In the genomic region with DNA sequence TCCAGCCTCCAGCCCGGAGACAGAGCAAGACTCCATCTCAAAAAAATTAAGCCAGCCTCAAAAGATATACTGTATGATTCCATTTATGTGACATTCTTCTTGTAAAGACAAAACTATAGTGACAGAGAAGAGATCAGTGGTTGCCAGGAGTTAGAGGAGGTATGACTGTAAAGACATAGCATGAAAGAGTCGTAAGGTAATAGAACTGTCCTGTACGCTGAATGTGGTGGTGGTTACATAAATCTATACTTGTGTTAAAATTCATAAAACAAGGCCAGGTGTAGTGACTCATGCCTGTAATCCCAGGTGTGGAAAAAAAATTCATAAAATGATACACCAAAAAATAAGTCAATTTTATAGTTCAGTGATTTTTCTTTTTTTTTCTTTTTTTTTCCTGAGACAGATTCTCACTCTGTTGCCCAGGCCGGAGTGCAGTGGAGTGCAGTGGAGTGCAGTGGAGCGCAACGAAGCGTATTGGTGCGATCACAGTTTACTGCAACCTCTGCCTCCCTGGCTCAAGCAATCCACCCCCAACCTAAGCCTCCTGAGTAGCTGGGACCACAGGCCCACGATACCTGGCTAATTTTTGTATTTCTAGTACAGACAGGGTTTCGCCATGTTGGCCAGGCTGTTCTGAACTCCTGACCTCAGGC, we compare ENCODE assay signal across 14 cellular contexts.
DNase-seq lines count a peak whose midpoint lies in the region; ATAC-seq and TF ChIP-seq lines count a peak whose summit lies in the region.
"Had no signal": no experiment of that assay in that cellular context is flagged by ENCODE, and none has a peak within 500 bp of the region (broad histone marks: within the 10 kb centered on the region; RNA-seq: fewer than 3 reads in every experiment).

No MANE protein-coding gene starts in this region.

- no peaks in the 10 kb centered on the region for H3K9me2 ChIP-seq in SU-DHL-6 (replicated peaks; ENCODE audit: insufficient read depth, low read length)

- no peak overlapping the region for H3K4me3 ChIP-seq in SU-DHL-6 (ENCODE audit: insufficient read depth, low read length, poor library complexity, severe bottlenecking)

- peak overlapping the region; percentile 33 for H3K4me2 ChIP-seq in SU-DHL-6 (ENCODE audit: low read depth, low read length, poor library complexity, severe bottlenecking)

- no peak overlapping the region for H3K9ac ChIP-seq in SU-DHL-6 (ENCODE audit: low read length)

- DNase-seq in activated CD8-positive, alpha-beta memory T cell treated with anti-CD3 and anti-CD28 coated beads, Interleukin-2, amount 10 ng/mL, durations not matched to agents 7 days and 5 days: no peak
- DNase-seq in T-cell (no peak), NCI-H146 (lab: John Stamatoyannopoulos, UW) (no peak)
- no peak for DNase-seq in effector memory CD8-positive, alpha-beta T cell
- DNase-seq: activated CD4-positive, alpha-beta T cell treated with anti-CD3 and anti-CD28 coated beads for 1 hour; effector CD4-positive, alpha-beta T cell; NCI-H1694 treated with DMSO at 0.1 percent for 48 hours had no signal

- H4K20me1 ChIP-seq in SU-DHL-6 (ENCODE audit: low read depth, low read length): no peaks in the 10 kb centered on the region

- no peaks in the 10 kb centered on the region for H3K36me3 ChIP-seq in SU-DHL-6 (ENCODE audit: low read length)

- H3K79me2 ChIP-seq in SU-DHL-6 (ENCODE audit: insufficient read depth, low read length): no peaks in the 10 kb centered on the region

- H3K9me3 Mint-ChIP-seq in activated CD8-positive, alpha-beta memory T cell treated with anti-CD3 and anti-CD28 coated beads, Interleukin-2, amount 10 ng/mL, durations not matched to agents 7 days and 5 days (ENCODE audit: low read depth): no peaks in the 10 kb centered on the region
- H3K9me3 Mint-ChIP-seq in T-cell: peaks cover 0 to 3% (median 0%) of the 10 kb centered on the region in 3 donors
- H3K9me3 Mint-ChIP-seq in effector memory CD8-positive, alpha-beta T cell: peaks cover 0 to 8% of the 10 kb centered on the region in 2 donors
- H3K9me3 Mint-ChIP-seq: activated naive CD4-positive, alpha-beta T cell treated with anti-CD3 and anti-CD28 coated beads, Interleukin-2, amount 50 U/mL, for 72 hours had no signal

- H3K27me3 Mint-ChIP-seq in activated CD8-positive, alpha-beta memory T cell treated with anti-CD3 and anti-CD28 coated beads, Interleukin-2, amount 10 ng/mL, durations not matched to agents 7 days and 5 days: no peaks in the 10 kb centered on the region
- peaks cover 2 to 8% of the 10 kb centered on the region in 2 donors for H3K27me3 Mint-ChIP-seq in T-cell
- peaks cover 0 to 14% of the 10 kb centered on the region in 2 donors for H3K27me3 Mint-ChIP-seq in effector memory CD8-positive, alpha-beta T cell

- no peak overlapping the region for H3K27ac Mint-ChIP-seq in activated CD8-positive, alpha-beta memory T cell treated with anti-CD3 and anti-CD28 coated beads, Interleukin-2, amount 10 ng/mL, durations not matched to agents 7 days and 5 days
- H3K27ac Mint-ChIP-seq in T-cell: no peak overlapping the region
- H3K27ac Mint-ChIP-seq in effector memory CD8-positive, alpha-beta T cell: no peak overlapping the region
- H3K27ac Mint-ChIP-seq: activated naive CD4-positive, alpha-beta T cell treated with anti-CD3 and anti-CD28 coated beads, Interleukin-2, amount 50 U/mL, for 72 hours had no signal

- peak overlapping the region; percentile 74 for H3K27ac ChIP-seq in SU-DHL-6 (ENCODE audit: low read depth, low read length)
- H3K27ac ChIP-seq: C4-2B had no signal

- no peaks in the 10 kb centered on the region for H3K36me3 Mint-ChIP-seq in activated CD8-positive, alpha-beta memory T cell treated with anti-CD3 and anti-CD28 coated beads, Interleukin-2, amount 10 ng/mL, durations not matched to agents 7 days and 5 days
- H3K36me3 Mint-ChIP-seq in T-cell: no peaks in the 10 kb centered on the region
- no peaks in the 10 kb centered on the region for H3K36me3 Mint-ChIP-seq in effector memory CD8-positive, alpha-beta T cell (ENCODE audit: insufficient read depth)
- H3K36me3 Mint-ChIP-seq: activated naive CD4-positive, alpha-beta T cell treated with anti-CD3 and anti-CD28 coated beads, Interleukin-2, amount 50 U/mL, for 72 hours had no signal

- H3F3A ChIP-seq in SU-DHL-6 (ENCODE audit: insufficient read depth): peaks cover 15% of the 10 kb centered on the region; the same call in 1 of the 2 replicates

- peak; percentile 96 for ATAC-seq in GM18498 (IDR thresholded peaks at IDR 0.05; ENCODE audit: unreplicated experiment)
- peak; percentile 95 for ATAC-seq in GM21367 (IDR thresholded peaks at IDR 0.05; ENCODE audit: unreplicated experiment)
- ATAC-seq in HG03039 (IDR thresholded peaks at IDR 0.05; ENCODE audit: unreplicated experiment): peak; percentile 96
- no peak for ATAC-seq in activated CD8-positive, alpha-beta memory T cell treated with anti-CD3 and anti-CD28 coated beads, Interleukin-2, amount 10 ng/mL, durations not matched to agents 7 days and 5 days
- no peak for ATAC-seq in T-cell (replicated peaks in 1 of 4)
- no peak for ATAC-seq in effector memory CD8-positive, alpha-beta T cell (replicated peaks)
- ATAC-seq: Right ventricle myocardium inferior had no signal

- H3K4me1 Mint-ChIP-seq in activated CD8-positive, alpha-beta memory T cell treated with anti-CD3 and anti-CD28 coated beads, Interleukin-2, amount 10 ng/mL, durations not matched to agents 7 days and 5 days: no peaks in the 10 kb centered on the region
- H3K4me1 Mint-ChIP-seq in T-cell: no peaks in the 10 kb centered on the region
- no peaks in the 10 kb centered on the region for H3K4me1 Mint-ChIP-seq in effector memory CD8-positive, alpha-beta T cell (ENCODE audit: low read depth in 2 of 2)

- TF ChIP-seq CTCF in SU-DHL-6 (IDR thresholded peaks at IDR 0.05; ENCODE audit: insufficient read depth, low read length, poor library complexity, severe bottlenecking): no peak

- no peak overlapping the region for H2AFZ ChIP-seq in SU-DHL-6 (ENCODE audit: low read depth, low read length, severe bottlenecking)

- no peak overlapping the region for H3K4me3 Mint-ChIP-seq in activated CD8-positive, alpha-beta memory T cell treated with anti-CD3 and anti-CD28 coated beads, Interleukin-2, amount 10 ng/mL, durations not matched to agents 7 days and 5 days
- no peak overlapping the region for H3K4me3 Mint-ChIP-seq in T-cell
- no peak overlapping the region for H3K4me3 Mint-ChIP-seq in effector memory CD8-positive, alpha-beta T cell

- POLR2A ChIA-PET in T-cell (lab: Charles Lee): no interaction called here

- no peaks in the 10 kb centered on the region; the same call in 1 of the 2 replicates for H3K27me3 ChIP-seq in SU-DHL-6 (ENCODE audit: low read length)

- CTCF ChIA-PET in activated CD8-positive, alpha-beta memory T cell treated with anti-CD3 and anti-CD28 coated beads, Interleukin-2, amount 10 ng/mL, durations not matched to agents 7 days and 5 days (lab: Charles Lee): no interaction called here
- CTCF ChIA-PET in T-cell (lab: Charles Lee): interaction anchor here in 1 of 2 donors (1.3 kb wide), 1 partner anchor 39 kb away, joined by 3 read pairs; no protein-coding TSS in a partner anchor

- no peaks in the 10 kb centered on the region for H3K9me3 ChIP-seq in SU-DHL-6 (ENCODE audit: insufficient read depth, low read length)

Comparison
In these comparisons a context has a peak if more than half of its experiments do, and no peak if none do; other contexts are left out.
1. ATAC-seq: peak in GM18498 (single experiment), GM21367 (single experiment) and HG03039 (single experiment); none in activated CD8-positive, alpha-beta memory T cell treated with anti-CD3 and anti-CD28 coated beads, Interleukin-2, amount 10 ng/mL, durations not matched to agents 7 days and 5 days (single experiment), T-cell (0 of 4) and effector memory CD8-positive, alpha-beta T cell (single experiment).